8 cellular contexts compared by ENCODE assay signal in genomic region chr11:123166095-123166559, GRCh38. TPM values are rescaled to one million over a fixed set of nuclear protein-coding genes. Genes with fewer than 3 reads are reported as not detected.
DNase-seq lines count a peak whose midpoint lies in the region; ATAC-seq and TF ChIP-seq lines count a peak whose summit lies in the region.

No MANE protein-coding gene starts in this region.

- peaks cover 3% of the 10 kb centered on the region for H3K27me3 Mint-ChIP-seq in chondrocyte (ENCODE audit: low read depth)

- no peak overlapping the region for H3K4me2 ChIP-seq in Loucy (ENCODE audit: low read depth, low read length, poor library complexity, severe bottlenecking)

- no peak overlapping the region for H3K4me3 Mint-ChIP-seq in chondrocyte (ENCODE audit: unreplicated experiment)

- intact Hi-C loops in mucosa of descending colon (cut with DNase I, micrococcal nuclease) = loop anchor here in 1 of 2 donors (10.0 kb wide), 1 partner anchor 51 kb away; no protein-coding TSS in a partner anchor

- H3K36me3 Mint-ChIP-seq in chondrocyte (ENCODE audit: low read depth) = no peaks in the 10 kb centered on the region

- H3K9me3 ChIP-seq in Loucy (ENCODE audit: insufficient read depth, low read depth, low read length) (no peaks in the 10 kb centered on the region), mucosa of descending colon (no peaks in the 10 kb centered on the region)

- no peaks in the 10 kb centered on the region for H3K4me1 ChIP-seq in Loucy (ENCODE audit: insufficient read depth, low read length, poor library complexity, severe bottlenecking)
- no peaks in the 10 kb centered on the region for H3K4me1 ChIP-seq in mucosa of descending colon (ENCODE audit: low read depth)

- H3K9me3 Mint-ChIP-seq in chondrocyte (ENCODE audit: low read depth) = no peaks in the 10 kb centered on the region

- H3K27me3 ChIP-seq in GM06990 (replicated peaks; ENCODE audit: control insufficient read depth, insufficient read depth, low read length) = no peaks in the 10 kb centered on the region; the same call in 1 of the 2 replicates
- no peaks in the 10 kb centered on the region for H3K27me3 ChIP-seq in Loucy (ENCODE audit: insufficient read depth, low read length, poor library complexity, severe bottlenecking)

- TF ChIP-seq CTCF in GM06990 (IDR thresholded peaks at IDR 0.05; ENCODE audit: insufficient read depth, low read length, poor library complexity, severe bottlenecking) = peak; percentile 76
- TF ChIP-seq CTCF in Loucy (conservative IDR thresholded peaks at IDR 0.05; ENCODE audit: low read length) = peak; percentile 78
- peak; percentile 79 for TF ChIP-seq CTCF in chondrocyte (IDR thresholded peaks at IDR 0.05)
- peak; percentile 28 for TF ChIP-seq CTCF in mucosa of descending colon (IDR thresholded peaks at IDR 0.05)

- H3K9ac ChIP-seq in Loucy (ENCODE audit: low read depth, low read length, poor library complexity, severe bottlenecking) = no peak overlapping the region

- no peaks in the 10 kb centered on the region for H3K9me2 ChIP-seq in Loucy (replicated peaks; ENCODE audit: low read depth, low read length)

- peak; percentile 67 for ATAC-seq in mucosa of descending colon
- ATAC-seq in HG03135 (IDR thresholded peaks at IDR 0.05; ENCODE audit: unreplicated experiment) = no peak
- no peak for ATAC-seq in HG03045 (IDR thresholded peaks at IDR 0.05; ENCODE audit: unreplicated experiment)
- ATAC-seq in HG03354 (IDR thresholded peaks at IDR 0.05; ENCODE audit: poor library complexity, severe bottlenecking, unreplicated experiment) = no peak

- H3K36me3 ChIP-seq in GM06990 (ENCODE audit: control insufficient read depth, insufficient read depth, low read length) (no peaks in the 10 kb centered on the region), Loucy (ENCODE audit: insufficient read depth, low read length) (no peaks in the 10 kb centered on the region), mucosa of descending colon (ENCODE audit: low read depth) (no peaks in the 10 kb centered on the region)

- peak overlapping the region; percentile 9 for H3K27ac Mint-ChIP-seq in chondrocyte (ENCODE audit: unreplicated experiment)

- H4K20me1 ChIP-seq in Loucy (ENCODE audit: insufficient read depth, low read length, poor library complexity, severe bottlenecking) = no peaks in the 10 kb centered on the region

- H3K79me2 ChIP-seq in Loucy (ENCODE audit: insufficient read depth, low read length) = no peaks in the 10 kb centered on the region

- H2AFZ ChIP-seq in Loucy (ENCODE audit: low read length) = no peak overlapping the region

- no peaks in the 10 kb centered on the region for H3F3A ChIP-seq in Loucy (ENCODE audit: low read depth)

- no peak for DNase-seq in GM06990 (ENCODE audit: extremely low read depth, insufficient read length)
- DNase-seq in chondrocyte (ENCODE audit: low spot score) = no peak
- peak in 2 of 3 donors; percentile 70 to 71 for DNase-seq in mucosa of descending colon
- no peak for DNase-seq in GM19240 (ENCODE audit: insufficient read length, low spot score)

- peaks cover 8% of the 10 kb centered on the region for H3K4me1 Mint-ChIP-seq in chondrocyte (ENCODE audit: low read depth)

- H3K4me3 ChIP-seq in GM06990 (replicated peaks; ENCODE audit: low read depth, low read length) (no peak overlapping the region), Loucy (ENCODE audit: low read length, poor library complexity, severe bottlenecking) (no peak overlapping the region), mucosa of descending colon (no peak overlapping the region)

RNA-seq across cellular contexts. Expression of gene CLMP, which starts 28.9 kb away (rescaled TPM):
- 4.8 to 21.4 TPM (median 6.6 TPM) in 3 replicates for total RNA-seq in chondrocyte
- total RNA-seq in mucosa of descending colon = 10 to 100 TPM in 2 of 3 donors, 1 to 10 TPM in 1; 4.7 to 84.9 (median 11.0) TPM

Comparison
In these comparisons a context has a peak if more than half of its experiments do, and no peak if none do; other contexts are left out.
1. DNase-seq: peak in mucosa of descending colon (2 of 3); none in GM06990 (single experiment), chondrocyte (single experiment) and GM19240 (single experiment).
2. CTCF ChIP-seq: peak in every context shown above with its lines; median percentile 79 in chondrocyte; 78 in Loucy; 76 in GM06990; 28 in mucosa of descending colon.